ENCODE assay signal across 8 cellular contexts in genomic region chr12:31874961-31875608, GRCh38.
DNase-seq lines count a peak whose midpoint lies in the region; ATAC-seq lines count a peak whose summit lies in the region.

No MANE protein-coding gene starts in this region.

- ATAC-seq in GM19025 (IDR thresholded peaks at IDR 0.05; ENCODE audit: low read depth, unreplicated experiment): peak; percentile 94
- ATAC-seq in HG03571 (IDR thresholded peaks at IDR 0.05; ENCODE audit: unreplicated experiment): peak; percentile 78
- ATAC-seq in natural killer cell treated with Interleukin-12 subunit alpha and Interleukin-12 subunit beta and Interleukin-15 and Interleukin-18, amount 100 ng/mL, for 72 hours: peak; percentile 92 to 93

- peak overlapping the region; percentile 59 for H3K4me3 Mint-ChIP-seq in natural killer cell treated with Interleukin-12 subunit alpha and Interleukin-12 subunit beta and Interleukin-15 and Interleukin-18, amount 100 ng/mL, for 72 hours

- H3K27me3 ChIP-seq in effector memory CD4-positive, alpha-beta T cell (replicated peaks; ENCODE audit: control insufficient read depth, insufficient read depth, low read length, poor library complexity, severe bottlenecking): no peaks in the 10 kb centered on the region
- no peaks in the 10 kb centered on the region for H3K27me3 ChIP-seq in thymus (ENCODE audit: control insufficient read depth, insufficient read depth)

- peak overlapping the region; percentile 89 to 100 for H3K27ac Mint-ChIP-seq in natural killer cell treated with Interleukin-12 subunit alpha and Interleukin-12 subunit beta and Interleukin-15 and Interleukin-18, amount 100 ng/mL, for 72 hours

- H3K4me3 ChIP-seq in effector memory CD4-positive, alpha-beta T cell (ENCODE audit: insufficient read depth, low read depth, low read length, poor library complexity, severe bottlenecking): no peak overlapping the region
- H3K4me3 ChIP-seq in thymus (ENCODE audit: low read length): no peak overlapping the region

- peaks cover 25 to 45% of the 10 kb centered on the region in 2 donors for H3K4me1 Mint-ChIP-seq in natural killer cell treated with Interleukin-12 subunit alpha and Interleukin-12 subunit beta and Interleukin-15 and Interleukin-18, amount 100 ng/mL, for 72 hours (ENCODE audit: low read depth in 2 of 2)

- H3K9me3 ChIP-seq in effector memory CD4-positive, alpha-beta T cell (ENCODE audit: control insufficient read depth, low read length): no peaks in the 10 kb centered on the region
- H3K9me3 ChIP-seq in thymus (ENCODE audit: control insufficient read depth): no peaks in the 10 kb centered on the region

- peaks cover 10% of the 10 kb centered on the region for H3K4me1 ChIP-seq in effector memory CD4-positive, alpha-beta T cell (ENCODE audit: control insufficient read depth, insufficient read depth, low read length, poor library complexity, severe bottlenecking)
- H3K4me1 ChIP-seq in thymus (ENCODE audit: control insufficient read depth, insufficient read depth, low read length): peaks cover 10% of the 10 kb centered on the region

- 65% methylated on average over 6 of the region's 6 CpGs for WGBS in thymus

- H3K36me3 ChIP-seq in effector memory CD4-positive, alpha-beta T cell (ENCODE audit: control insufficient read depth, insufficient read depth, low read length): no peaks in the 10 kb centered on the region
- no peaks in the 10 kb centered on the region for H3K36me3 ChIP-seq in thymus (ENCODE audit: control insufficient read depth, insufficient read depth)

- DNase-seq in activated CD4-positive, alpha-beta T cell treated with anti-CD3 and anti-CD28 coated beads, Interleukin-2, amount 50 U/mL, for 1 hour: peak; percentile 68
- DNase-seq in effector memory CD4-positive, alpha-beta T cell: peak; percentile 54 to 62 (median 60)
- DNase-seq in natural killer cell treated with Interleukin-12 subunit alpha and Interleukin-12 subunit beta and Interleukin-15 and Interleukin-18, amount 100 ng/mL, for 72 hours (ENCODE audit: low spot score): peak; percentile 86
- no peak for DNase-seq in NCI-H1092 treated with DMSO at 0.1 percent for 48 hours (lab: John Stamatoyannopoulos, UW)
- DNase-seq in DMS79 (lab: John Stamatoyannopoulos, UW): no peak

- H3K36me3 Mint-ChIP-seq in natural killer cell treated with Interleukin-12 subunit alpha and Interleukin-12 subunit beta and Interleukin-15 and Interleukin-18, amount 100 ng/mL, for 72 hours: peaks cover 19% of the 10 kb centered on the region

- H3K27ac ChIP-seq in effector memory CD4-positive, alpha-beta T cell (ENCODE audit: insufficient read depth, low read length, poor library complexity, severe bottlenecking): peak overlapping the region; percentile 78
- H3K27ac ChIP-seq in thymus (ENCODE audit: low read depth): peak overlapping the region; percentile 82

- peaks cover 16% of the 10 kb centered on the region for H3K9me3 Mint-ChIP-seq in natural killer cell treated with Interleukin-12 subunit alpha and Interleukin-12 subunit beta and Interleukin-15 and Interleukin-18, amount 100 ng/mL, for 72 hours

- H3K27me3 Mint-ChIP-seq in natural killer cell treated with Interleukin-12 subunit alpha and Interleukin-12 subunit beta and Interleukin-15 and Interleukin-18, amount 100 ng/mL, for 72 hours: no peaks in the 10 kb centered on the region

Comparison
In these comparisons a context has a peak if more than half of its experiments do, and no peak if none do; other contexts are left out.
1. DNase-seq: peak in activated CD4-positive, alpha-beta T cell treated with anti-CD3 and anti-CD28 coated beads, Interleukin-2, amount 50 U/mL, for 1 hour (single experiment), effector memory CD4-positive, alpha-beta T cell (3 of 3) and natural killer cell treated with Interleukin-12 subunit alpha and Interleukin-12 subunit beta and Interleukin-15 and Interleukin-18, amount 100 ng/mL, for 72 hours (single experiment); none in NCI-H1092 treated with DMSO at 0.1 percent for 48 hours (single experiment) and DMS79 (single experiment).
2. Peak in every context shown above with its lines, with median percentiles within 50 percentile points of each other: ATAC-seq.